13 cellular contexts compared by ENCODE assay signal in genomic region chr5:31987985-31988710, GRCh38.
DNase-seq lines count a peak whose midpoint lies in the region; ATAC-seq, FAIRE-seq and TF ChIP-seq lines count a peak whose summit lies in the region.
"Had no signal": no experiment of that assay in that cellular context is flagged by ENCODE, and none has a peak within 500 bp of the region (broad histone marks: within the 10 kb centered on the region; RNA-seq: fewer than 3 reads in every experiment).

No MANE protein-coding gene starts in this region.

- H3K9me2 ChIP-seq in MM.1S (replicated peaks; ENCODE audit: insufficient read depth, low read length): no peaks in the 10 kb centered on the region

- no peak overlapping the region for H4K12ac ChIP-seq in trophoblast cell (ENCODE audit: low read depth, low read length)

- peaks cover 15% of the 10 kb centered on the region for H3K36me3 Mint-ChIP-seq in nephron progenitor cell (ENCODE audit: low read depth)
- H3K36me3 Mint-ChIP-seq: activated naive CD4-positive, alpha-beta T cell treated with anti-CD3 and anti-CD28 coated beads, Interleukin-2, amount 10 ng/mL, durations not matched to agents 7 days and 5 days had no signal

- no peak overlapping the region for H3K27ac Mint-ChIP-seq in nephron progenitor cell
- H3K27ac Mint-ChIP-seq: activated naive CD4-positive, alpha-beta T cell treated with anti-CD3 and anti-CD28 coated beads, Interleukin-2, amount 10 ng/mL, durations not matched to agents 7 days and 5 days had no signal

- H3K4me1 ChIP-seq in endothelial cell of umbilical vein (ENCODE audit: control insufficient read depth, extremely low read depth, insufficient read depth, low read length) (no peaks in the 10 kb centered on the region), trophoblast cell (ENCODE audit: control insufficient read depth in 1 of 2, insufficient read depth in 2 of 2, low read length in 2 of 2) (no peaks in the 10 kb centered on the region), MM.1S (ENCODE audit: low read length) (no peaks in the 10 kb centered on the region)
- H3K4me1 ChIP-seq: Peyer's patch had no signal

- H3K4me1 Mint-ChIP-seq in nephron progenitor cell: peaks cover 17% of the 10 kb centered on the region
- H3K4me1 Mint-ChIP-seq: activated naive CD4-positive, alpha-beta T cell treated with anti-CD3 and anti-CD28 coated beads, Interleukin-2, amount 10 ng/mL, durations not matched to agents 7 days and 5 days had no signal

- no peak overlapping the region for H3K4ac ChIP-seq in trophoblast cell (ENCODE audit: low read depth, low read length)

- intact Hi-C loops in endothelial cell of umbilical vein (cut with micrococcal nuclease): no loop called here

- CTCF ChIA-PET in endothelial cell of umbilical vein (lab: Charles Lee): no interaction called here

- H3K4me2 ChIP-seq in endothelial cell of umbilical vein (ENCODE audit: insufficient read depth, low read length) (no peak overlapping the region), trophoblast cell (ENCODE audit: low read length) (no peak overlapping the region), MM.1S (ENCODE audit: low read depth, low read length) (no peak overlapping the region)

- H2BK12ac ChIP-seq in trophoblast cell (ENCODE audit: low read length): no peak overlapping the region

- H4K8ac ChIP-seq in trophoblast cell (ENCODE audit: low read depth, low read length): no peak overlapping the region

- H3K9me3 Mint-ChIP-seq in nephron progenitor cell: peaks cover 10% of the 10 kb centered on the region
- H3K9me3 Mint-ChIP-seq: activated naive CD4-positive, alpha-beta T cell treated with anti-CD3 and anti-CD28 coated beads, Interleukin-2, amount 10 ng/mL, durations not matched to agents 7 days and 5 days had no signal

- H2BK120ac ChIP-seq in trophoblast cell (ENCODE audit: insufficient read depth, low read length, poor library complexity): no peak overlapping the region

- no peak overlapping the region for H3K14ac ChIP-seq in trophoblast cell (ENCODE audit: low read length)

- H3K18ac ChIP-seq in trophoblast cell (ENCODE audit: low read length): no peak overlapping the region

- BruUV-seq in endothelial cell of umbilical vein (replicated peaks; lab: Mats Ljungman, UMichigan): no TSS peak

- DNase-seq in EH (ENCODE audit: low read depth) (peak; percentile 99), RCC 7860 (ENCODE audit: low spot score) (peak; percentile 99), endothelial cell of umbilical vein (ENCODE audit: low read depth, low spot score) (no peak), trophoblast cell (peak; percentile 68 to 81), MM.1S (no peak), nephron progenitor cell (no peak), cortex of kidney (lab: John Stamatoyannopoulos, UW) (no peak), left lobe of liver (ENCODE audit: low spot score) (no peak)
- DNase-seq: activated CD4-positive, CD25-positive, alpha-beta regulatory T cell treated with anti-CD3 and anti-CD28 coated beads, Interleukin-2, amount 50 U/mL, for 72 hours; activated naive CD4-positive, alpha-beta T cell treated with anti-CD3 and anti-CD28 coated beads, Interleukin-2, amount 10 ng/mL, durations not matched to agents 7 days and 5 days; H7; NCI-H2081; Peyer's patch had no signal

- no peak overlapping the region for H3K9ac ChIP-seq in endothelial cell of umbilical vein (replicated peaks; ENCODE audit: extremely low read depth, insufficient read depth, low read length)
- H3K9ac ChIP-seq in trophoblast cell (ENCODE audit: low read length): no peak overlapping the region
- H3K9ac ChIP-seq in MM.1S (ENCODE audit: low read length): no peak overlapping the region

- H4K20me1 ChIP-seq in endothelial cell of umbilical vein (replicated peaks; ENCODE audit: control insufficient read depth, extremely low read depth, insufficient read depth, low read length) (no peaks in the 10 kb centered on the region), MM.1S (ENCODE audit: insufficient read depth, low read length) (no peaks in the 10 kb centered on the region)

- no peak overlapping the region for H3K4me3 Mint-ChIP-seq in nephron progenitor cell
- H3K4me3 Mint-ChIP-seq: activated naive CD4-positive, alpha-beta T cell treated with anti-CD3 and anti-CD28 coated beads, Interleukin-2, amount 10 ng/mL, durations not matched to agents 7 days and 5 days had no signal

- H3K27ac ChIP-seq in endothelial cell of umbilical vein (ENCODE audit: insufficient read depth, low read depth, low read length) (no peak overlapping the region), trophoblast cell (ENCODE audit: low read depth, low read length) (no peak overlapping the region), MM.1S (ENCODE audit: low read length) (no peak overlapping the region)
- H3K27ac ChIP-seq: Peyer's patch had no signal

- H2AFZ ChIP-seq in endothelial cell of umbilical vein (ENCODE audit: low read depth, low read length): no peak overlapping the region
- no peak overlapping the region for H2AFZ ChIP-seq in trophoblast cell (ENCODE audit: insufficient read depth, low read length, poor library complexity)
- H2AFZ ChIP-seq in MM.1S (ENCODE audit: low read length): no peak overlapping the region

- H3K27me3 ChIP-seq in endothelial cell of umbilical vein (ENCODE audit: control insufficient read depth in 2 of 2, insufficient read depth in 2 of 2, low read length in 2 of 2) (no peaks in the 10 kb centered on the region), trophoblast cell (ENCODE audit: insufficient read depth, low read length) (no peaks in the 10 kb centered on the region), MM.1S (replicated peaks; ENCODE audit: insufficient read depth, low read length) (no peaks in the 10 kb centered on the region)
- H3K27me3 ChIP-seq: Peyer's patch had no signal

- H3K4me3 ChIP-seq in endothelial cell of umbilical vein (replicated peaks in 1 of 3; ENCODE audit: insufficient read depth in 1 of 3, low read depth in 1 of 3, low read length in 3 of 3): no peak overlapping the region
- no peak overlapping the region for H3K4me3 ChIP-seq in trophoblast cell (ENCODE audit: low read depth, low read length)
- no peak overlapping the region for H3K4me3 ChIP-seq in MM.1S (ENCODE audit: low read length)
- H3K4me3 ChIP-seq: Peyer's patch had no signal

- H3K9me3 ChIP-seq in endothelial cell of umbilical vein (replicated peaks; ENCODE audit: control insufficient read depth, insufficient read depth, low read length) (no peaks in the 10 kb centered on the region), trophoblast cell (ENCODE audit: insufficient read depth, low read depth, low read length) (peaks cover 5% of the 10 kb centered on the region), MM.1S (replicated peaks; ENCODE audit: insufficient read depth, low read length) (no peaks in the 10 kb centered on the region)
- H3K9me3 ChIP-seq: Peyer's patch had no signal

- POLR2A ChIA-PET in endothelial cell of umbilical vein (lab: Charles Lee): no interaction called here

- no peak overlapping the region for H4K91ac ChIP-seq in trophoblast cell (ENCODE audit: low read depth, low read length)

- H3K36me3 ChIP-seq in endothelial cell of umbilical vein (ENCODE audit: control insufficient read depth in 2 of 2, extremely low read depth in 1 of 2, insufficient read depth in 2 of 2, low read length in 2 of 2) (no peaks in the 10 kb centered on the region), trophoblast cell (ENCODE audit: control insufficient read depth in 1 of 2, insufficient read depth in 2 of 2, low read length in 2 of 2) (no peaks in the 10 kb centered on the region), MM.1S (replicated peaks; ENCODE audit: insufficient read depth, low read length) (no peaks in the 10 kb centered on the region)
- H3K36me3 ChIP-seq: Peyer's patch had no signal

- dilution Hi-C loops in endothelial cell of umbilical vein (cut with MboI; ENCODE audit: extremely low pct_ligation_motif_present, low sequenced_read_pairs): no loop called here

- H3K9me1 ChIP-seq in endothelial cell of umbilical vein (replicated peaks; ENCODE audit: control insufficient read depth, extremely low read depth, insufficient read depth, low read length): no peaks in the 10 kb centered on the region

- no peak for ATAC-seq in left lobe of liver

- H2AK5ac ChIP-seq in trophoblast cell (ENCODE audit: low read length): no peak overlapping the region

- FAIRE-seq in RCC 7860 (lab: Jason Lieb, UNC) (peak; percentile 99), endothelial cell of umbilical vein (lab: Jason Lieb, UNC) (no peak)

- no peak overlapping the region for H3K23ac ChIP-seq in trophoblast cell (ENCODE audit: low read length)

- TF ChIP-seq CTCF in endothelial cell of umbilical vein (IDR thresholded peaks at IDR 0.05; ENCODE audit: extremely low read depth in 1 of 2, insufficient read depth in 1 of 2, low read depth in 1 of 2, low read length in 2 of 2) (no peak), MM.1S (IDR thresholded peaks at IDR 0.05; ENCODE audit: low read length) (no peak), nephron progenitor cell (IDR thresholded peaks at IDR 0.05) (no peak)

- H3K79me2 ChIP-seq in endothelial cell of umbilical vein (ENCODE audit: control insufficient read depth, insufficient read depth, low read length) (no peaks in the 10 kb centered on the region), trophoblast cell (ENCODE audit: control insufficient read depth, insufficient read depth, low read length, poor library complexity) (no peaks in the 10 kb centered on the region), MM.1S (ENCODE audit: low read length) (no peaks in the 10 kb centered on the region)

- TF ChIP-seq POLR2A in endothelial cell of umbilical vein (IDR thresholded peaks at IDR 0.05; ENCODE audit: low read depth, low read length): no peak

- H3K79me1 ChIP-seq in trophoblast cell (ENCODE audit: low read length): no peaks in the 10 kb centered on the region

- H3K27me3 Mint-ChIP-seq in nephron progenitor cell (ENCODE audit: low read depth, poor library complexity): peaks cover 5% of the 10 kb centered on the region
- H3K27me3 Mint-ChIP-seq: activated naive CD4-positive, alpha-beta T cell treated with anti-CD3 and anti-CD28 coated beads, Interleukin-2, amount 10 ng/mL, durations not matched to agents 7 days and 5 days had no signal

- H2BK5ac ChIP-seq in trophoblast cell (ENCODE audit: low read depth, low read length, poor library complexity): no peak overlapping the region

- no CpG with 5 or more reads among the region's 7 CpGs for WGBS in trophoblast cell (ENCODE audit: extremely low coverage, insufficient coverage, insufficient read length)

- H3F3A ChIP-seq in MM.1S (ENCODE audit: insufficient read depth, low read length): no peaks in the 10 kb centered on the region

TF ChIP-seq in endothelial cell of umbilical vein, 7 proteins besides CTCF, POLR2A, EP300 and RAD21:
- no peak for TF ChIP-seq MAX (IDR thresholded peaks at IDR 0.05; ENCODE audit: insufficient read depth, insufficient read length)
- no peak for TF ChIP-seq EZH2 (IDR thresholded peaks at IDR 0.05; ENCODE audit: borderline replicate concordance, low read depth, low read length, severe bottlenecking)
- TF ChIP-seq FOS (IDR thresholded peaks at IDR 0.05; ENCODE audit: borderline replicate concordance, insufficient read depth, low read length): peak; percentile 5
- TF ChIP-seq JUN (IDR thresholded peaks at IDR 0.05; ENCODE audit: borderline replicate concordance, insufficient read depth, insufficient read length, low read depth): no peak

Comparison
In these comparisons a context has a peak if more than half of its experiments do, and no peak if none do; other contexts are left out.
1. DNase-seq: peak in EH (single experiment), RCC 7860 (single experiment) and trophoblast cell (2 of 2); none in endothelial cell of umbilical vein (single experiment), MM.1S (single experiment), nephron progenitor cell (single experiment), cortex of kidney (single experiment) and left lobe of liver (single experiment).